Comparison of ENCODE assay signal across 1 cellular context in the genomic region with DNA sequence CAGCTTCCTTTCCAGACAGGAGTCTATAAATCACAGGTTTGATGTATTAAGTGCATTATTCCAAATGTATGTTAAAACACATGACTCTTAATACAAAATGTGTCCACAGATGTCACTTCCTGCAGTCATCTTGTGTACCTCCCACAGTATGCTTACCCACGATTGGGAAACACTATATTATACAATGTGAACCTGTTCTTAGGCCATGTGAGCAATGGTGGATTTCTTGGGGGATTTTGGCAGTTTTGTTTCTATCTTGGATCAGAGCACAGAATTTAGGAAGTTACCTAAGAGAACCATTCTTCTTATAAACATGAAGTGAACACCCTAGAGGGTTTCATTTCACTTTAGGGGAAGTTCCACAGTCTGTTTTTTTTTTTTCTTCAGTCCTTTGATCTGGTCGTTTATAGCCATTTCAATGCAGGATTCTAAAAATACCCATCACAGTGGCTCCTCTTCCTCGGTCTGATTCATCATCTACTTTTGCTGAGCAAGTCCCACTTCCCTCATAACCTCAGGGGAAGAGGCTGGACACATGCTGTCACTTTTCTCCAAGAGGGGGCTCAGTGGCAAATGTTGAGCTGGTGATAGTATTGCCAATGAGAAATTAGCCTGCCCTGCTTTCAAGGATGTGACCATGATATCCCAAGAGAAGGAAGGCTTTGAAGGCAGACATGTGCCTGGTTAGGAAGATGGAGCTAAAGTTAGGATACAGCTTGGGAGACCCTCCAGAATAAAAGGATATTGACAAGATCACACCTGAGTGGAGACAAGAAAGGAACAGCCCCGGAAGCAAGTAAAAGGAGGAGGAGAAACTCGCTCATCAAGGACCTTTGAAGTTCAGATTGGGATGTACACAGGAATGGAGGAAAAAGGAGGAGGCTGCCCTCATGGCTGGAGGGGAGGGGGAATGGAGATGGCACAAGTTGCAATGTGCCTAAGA.
TF ChIP-seq lines count a peak whose summit lies in the region.

No MANE protein-coding gene starts in this region.

TF ChIP-seq in GM23338, 12 proteins besides CTCF, POLR2A, EP300 and RAD21 (continued from another document):
- TF ChIP-seq, protein P1, sequence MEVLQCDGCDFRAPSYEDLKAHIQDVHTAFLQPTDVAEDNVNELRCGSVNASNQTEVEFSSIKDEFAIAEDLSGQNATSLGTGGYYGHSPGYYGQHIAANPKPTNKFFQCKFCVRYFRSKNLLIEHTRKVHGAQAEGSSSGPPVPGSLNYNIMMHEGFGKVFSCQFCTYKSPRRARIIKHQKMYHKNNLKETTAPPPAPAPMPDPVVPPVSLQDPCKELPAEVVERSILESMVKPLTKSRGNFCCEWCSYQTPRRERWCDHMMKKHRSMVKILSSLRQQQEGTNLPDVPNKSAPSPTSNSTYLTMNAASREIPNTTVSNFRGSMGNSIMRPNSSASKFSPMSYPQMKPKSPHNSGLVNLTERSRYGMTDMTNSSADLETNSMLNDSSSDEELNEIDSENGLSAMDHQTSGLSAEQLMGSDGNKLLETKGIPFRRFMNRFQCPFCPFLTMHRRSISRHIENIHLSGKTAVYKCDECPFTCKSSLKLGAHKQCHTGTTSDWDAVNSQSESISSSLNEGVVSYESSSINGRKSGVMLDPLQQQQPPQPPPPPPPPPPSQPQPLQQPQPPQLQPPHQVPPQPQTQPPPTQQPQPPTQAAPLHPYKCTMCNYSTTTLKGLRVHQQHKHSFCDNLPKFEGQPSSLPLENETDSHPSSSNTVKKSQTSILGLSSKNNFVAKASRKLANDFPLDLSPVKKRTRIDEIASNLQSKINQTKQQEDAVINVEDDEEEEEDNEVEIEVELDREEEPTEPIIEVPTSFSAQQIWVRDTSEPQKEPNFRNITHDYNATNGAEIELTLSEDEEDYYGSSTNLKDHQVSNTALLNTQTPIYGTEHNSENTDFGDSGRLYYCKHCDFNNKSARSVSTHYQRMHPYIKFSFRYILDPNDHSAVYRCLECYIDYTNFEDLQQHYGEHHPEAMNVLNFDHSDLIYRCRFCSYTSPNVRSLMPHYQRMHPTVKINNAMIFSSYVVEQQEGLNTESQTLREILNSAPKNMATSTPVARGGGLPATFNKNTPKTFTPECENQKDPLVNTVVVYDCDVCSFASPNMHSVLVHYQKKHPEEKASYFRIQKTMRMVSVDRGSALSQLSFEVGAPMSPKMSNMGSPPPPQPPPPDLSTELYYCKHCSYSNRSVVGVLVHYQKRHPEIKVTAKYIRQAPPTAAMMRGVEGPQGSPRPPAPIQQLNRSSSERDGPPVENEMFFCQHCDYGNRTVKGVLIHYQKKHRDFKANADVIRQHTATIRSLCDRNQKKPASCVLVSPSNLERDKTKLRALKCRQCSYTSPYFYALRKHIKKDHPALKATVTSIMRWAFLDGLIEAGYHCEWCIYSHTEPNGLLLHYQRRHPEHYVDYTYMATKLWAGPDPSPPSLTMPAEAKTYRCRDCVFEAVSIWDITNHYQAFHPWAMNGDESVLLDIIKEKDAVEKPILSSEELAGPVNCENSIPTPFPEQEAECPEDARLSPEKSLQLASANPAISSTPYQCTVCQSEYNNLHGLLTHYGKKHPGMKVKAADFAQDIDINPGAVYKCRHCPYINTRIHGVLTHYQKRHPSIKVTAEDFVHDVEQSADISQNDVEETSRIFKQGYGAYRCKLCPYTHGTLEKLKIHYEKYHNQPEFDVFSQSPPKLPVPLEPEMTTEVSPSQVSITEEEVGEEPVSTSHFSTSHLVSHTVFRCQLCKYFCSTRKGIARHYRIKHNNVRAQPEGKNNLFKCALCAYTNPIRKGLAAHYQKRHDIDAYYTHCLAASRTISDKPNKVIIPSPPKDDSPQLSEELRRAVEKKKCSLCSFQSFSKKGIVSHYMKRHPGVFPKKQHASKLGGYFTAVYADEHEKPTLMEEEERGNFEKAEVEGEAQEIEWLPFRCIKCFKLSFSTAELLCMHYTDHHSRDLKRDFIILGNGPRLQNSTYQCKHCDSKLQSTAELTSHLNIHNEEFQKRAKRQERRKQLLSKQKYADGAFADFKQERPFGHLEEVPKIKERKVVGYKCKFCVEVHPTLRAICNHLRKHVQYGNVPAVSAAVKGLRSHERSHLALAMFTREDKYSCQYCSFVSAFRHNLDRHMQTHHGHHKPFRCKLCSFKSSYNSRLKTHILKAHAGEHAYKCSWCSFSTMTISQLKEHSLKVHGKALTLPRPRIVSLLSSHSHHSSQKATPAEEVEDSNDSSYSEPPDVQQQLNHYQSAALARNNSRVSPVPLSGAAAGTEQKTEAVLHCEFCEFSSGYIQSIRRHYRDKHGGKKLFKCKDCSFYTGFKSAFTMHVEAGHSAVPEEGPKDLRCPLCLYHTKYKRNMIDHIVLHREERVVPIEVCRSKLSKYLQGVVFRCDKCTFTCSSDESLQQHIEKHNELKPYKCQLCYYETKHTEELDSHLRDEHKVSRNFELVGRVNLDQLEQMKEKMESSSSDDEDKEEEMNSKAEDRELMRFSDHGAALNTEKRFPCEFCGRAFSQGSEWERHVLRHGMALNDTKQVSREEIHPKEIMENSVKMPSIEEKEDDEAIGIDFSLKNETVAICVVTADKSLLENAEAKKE (CRISPR knock-in tag; IDR thresholded peaks at IDR 0.05) = no peak
- TF ChIP-seq POLR2AphosphoS5 (IDR thresholded peaks at IDR 0.05; ENCODE audit: low read depth) (no peak), EZH2 (IDR thresholded peaks at IDR 0.05; ENCODE audit: low read depth, unreplicated experiment) (no peak), CREB1 (CRISPR knock-in tag; IDR thresholded peaks at IDR 0.05; ENCODE audit: low read depth) (no peak), EZH2phosphoT487 (IDR thresholded peaks at IDR 0.05; ENCODE audit: unreplicated experiment) (no peak), ZNF331 (CRISPR knock-in tag; IDR thresholded peaks at IDR 0.05; ENCODE audit: low read depth) (no peak)
- TF ChIP-seq, protein P2, sequence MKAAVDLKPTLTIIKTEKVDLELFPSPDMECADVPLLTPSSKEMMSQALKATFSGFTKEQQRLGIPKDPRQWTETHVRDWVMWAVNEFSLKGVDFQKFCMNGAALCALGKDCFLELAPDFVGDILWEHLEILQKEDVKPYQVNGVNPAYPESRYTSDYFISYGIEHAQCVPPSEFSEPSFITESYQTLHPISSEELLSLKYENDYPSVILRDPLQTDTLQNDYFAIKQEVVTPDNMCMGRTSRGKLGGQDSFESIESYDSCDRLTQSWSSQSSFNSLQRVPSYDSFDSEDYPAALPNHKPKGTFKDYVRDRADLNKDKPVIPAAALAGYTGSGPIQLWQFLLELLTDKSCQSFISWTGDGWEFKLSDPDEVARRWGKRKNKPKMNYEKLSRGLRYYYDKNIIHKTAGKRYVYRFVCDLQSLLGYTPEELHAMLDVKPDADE (IDR thresholded peaks at IDR 0.05) = no peak
